ENCODE assay signal across 21 cellular contexts in genomic region chr10:132643709-132644543, GRCh38.
DNase-seq lines count a peak whose midpoint lies in the region; ATAC-seq and TF ChIP-seq lines count a peak whose summit lies in the region.
"Had no signal": no experiment of that assay in that cellular context is flagged by ENCODE, and none has a peak within 500 bp of the region (broad histone marks: within the 10 kb centered on the region; RNA-seq: fewer than 3 reads in every experiment).

No MANE protein-coding gene starts in this region.

- intact Hi-C loops in cardiac septum (cut with DNase I) (no loop called here), Right ventricle myocardium superior (cut with DNase I) (no loop called here)

- TF ChIP-seq CTCF in coronary artery (IDR thresholded peaks at IDR 0.05): no peak

- no peak overlapping the region for H3K4ac ChIP-seq in mesendoderm (ENCODE audit: low read depth, low read length)

- H3K18ac ChIP-seq in mesendoderm (ENCODE audit: low read length): no peak overlapping the region

- no peak overlapping the region for H4K8ac ChIP-seq in mesendoderm (ENCODE audit: low read depth, low read length)

- POLR2A ChIA-PET in activated CD4-positive, alpha-beta T cell treated with anti-CD3 and anti-CD28 coated beads, Interleukin-2, amount 10 ng/mL, durations not matched to agents 7 days and 5 days (lab: Charles Lee): no interaction called here

- H2BK5ac ChIP-seq in mesendoderm (ENCODE audit: low read length): no peak overlapping the region

- no peaks in the 10 kb centered on the region for H3K79me2 ChIP-seq in mesendoderm (ENCODE audit: control insufficient read depth, insufficient read depth, low read length)

- no peaks in the 10 kb centered on the region for H3K4me1 Mint-ChIP-seq in activated CD4-positive, alpha-beta T cell treated with anti-CD3 and anti-CD28 coated beads, Interleukin-2, amount 10 ng/mL, durations not matched to agents 7 days and 5 days

- no peak for ATAC-seq in Right ventricle myocardium superior (ENCODE audit: poor library complexity)
- ATAC-seq: activated CD4-positive, alpha-beta T cell treated with anti-CD3 and anti-CD28 coated beads for 36 hours had no signal

- no peak overlapping the region for H4K5ac ChIP-seq in mesendoderm (ENCODE audit: low read length)

- no peak overlapping the region for H3K4me3 Mint-ChIP-seq in activated CD4-positive, alpha-beta T cell treated with anti-CD3 and anti-CD28 coated beads, Interleukin-2, amount 10 ng/mL, durations not matched to agents 7 days and 5 days
- H3K4me3 Mint-ChIP-seq: activated CD4-positive, alpha-beta T cell treated with anti-CD3 and anti-CD28 coated beads for 36 hours; brain; CD4-positive, alpha-beta memory T cell; memory B cell had no signal

- H3K4me3 ChIP-seq in coronary artery: no peak overlapping the region
- H3K4me3 ChIP-seq in mesendoderm (ENCODE audit: low read length): no peak overlapping the region

- CTCF ChIA-PET in activated CD4-positive, alpha-beta T cell treated with anti-CD3 and anti-CD28 coated beads, Interleukin-2, amount 10 ng/mL, durations not matched to agents 7 days and 5 days (lab: Charles Lee): no interaction called here

- H3K9me3 Mint-ChIP-seq in activated CD4-positive, alpha-beta T cell treated with anti-CD3 and anti-CD28 coated beads, Interleukin-2, amount 10 ng/mL, durations not matched to agents 7 days and 5 days: peaks cover 2% of the 10 kb centered on the region
- H3K9me3 Mint-ChIP-seq: CD4-positive, alpha-beta memory T cell; memory B cell had no signal

- H3K27ac ChIP-seq in coronary artery: no peak overlapping the region
- no peak overlapping the region for H3K27ac ChIP-seq in mesendoderm (ENCODE audit: low read depth, low read length)

- H2BK15ac ChIP-seq in mesendoderm (replicated peaks; ENCODE audit: low read depth): no peak overlapping the region

- no peaks in the 10 kb centered on the region for H3K4me1 ChIP-seq in mesendoderm (ENCODE audit: control insufficient read depth, low read depth, low read length)

- no peak overlapping the region for H3K9ac ChIP-seq in mesendoderm (ENCODE audit: low read length)

- no peaks in the 10 kb centered on the region for H3K36me3 Mint-ChIP-seq in activated CD4-positive, alpha-beta T cell treated with anti-CD3 and anti-CD28 coated beads, Interleukin-2, amount 10 ng/mL, durations not matched to agents 7 days and 5 days (ENCODE audit: low read depth)

- no CpG with 5 or more reads among the region's 35 CpGs for WGBS in mesendoderm (ENCODE audit: extremely low coverage, insufficient coverage, low lambda C conversion rate)

- no peak overlapping the region for H3K23ac ChIP-seq in mesendoderm (ENCODE audit: low read length)

- DNase-seq in cardiac septum (ENCODE audit: low spot score): peak; percentile 70
- no peak for DNase-seq in Right ventricle myocardium superior
- DNase-seq in coronary artery (ENCODE audit: low spot score): peak; percentile 64
- peak; percentile 22 for DNase-seq in myocyte (ENCODE audit: low read depth)
- no peak for DNase-seq in activated CD4-positive, alpha-beta T cell treated with anti-CD3 and anti-CD28 coated beads, Interleukin-2, amount 10 ng/mL, durations not matched to agents 7 days and 5 days
- no peak for DNase-seq in mesendoderm
- DNase-seq in hepatic stellate cell (ENCODE audit: low spot score): no peak
- no peak for DNase-seq in epidermal melanocyte (ENCODE audit: insufficient read length, low spot score)
- DNase-seq: activated CD4-positive, alpha-beta T cell treated with anti-CD3 and anti-CD28 coated beads for 36 hours; activated naive CD4-positive, alpha-beta T cell treated with anti-CD3 and anti-CD28 coated beads, Interleukin-2, amount 50 U/mL, for 16 hours; CD4-positive, alpha-beta memory T cell; effector CD8-positive, alpha-beta T cell; GOT3; MV-4-11; NCI-H2171 treated with DMSO at 0.1 percent for 48 hours; NK-92 treated with Interleukin-12 subunit alpha and Interleukin-12 subunit beta, amount 100 ng/mL, for 24 hours; SHP77 treated with DMSO at 0.1 percent for 48 hours; stimulated activated CD4-positive, alpha-beta T cell treated with anti-CD3 and anti-CD28 coated beads, Interleukin-2, amount 100 ng/mL, for 24 hours; T-helper 2 cell had no signal

- H3K4me2 ChIP-seq in mesendoderm (ENCODE audit: low read length): no peak overlapping the region

- H2BK120ac ChIP-seq in mesendoderm (ENCODE audit: low read depth, low read length): no peak overlapping the region

- no peaks in the 10 kb centered on the region for H3K36me3 ChIP-seq in mesendoderm (ENCODE audit: control insufficient read depth, insufficient read depth, low read length)

- no peak overlapping the region for H2AK5ac ChIP-seq in mesendoderm (ENCODE audit: low read length)

- no peaks in the 10 kb centered on the region for H3K79me1 ChIP-seq in mesendoderm (ENCODE audit: low read length)

- H3K27ac Mint-ChIP-seq in activated CD4-positive, alpha-beta T cell treated with anti-CD3 and anti-CD28 coated beads, Interleukin-2, amount 10 ng/mL, durations not matched to agents 7 days and 5 days: no peak overlapping the region
- H3K27ac Mint-ChIP-seq: activated CD4-positive, alpha-beta T cell treated with anti-CD3 and anti-CD28 coated beads for 36 hours; CD4-positive, alpha-beta memory T cell; memory B cell had no signal

- no peaks in the 10 kb centered on the region for H3K27me3 ChIP-seq in mesendoderm (ENCODE audit: insufficient read depth, low read length, poor library complexity)

- no peaks in the 10 kb centered on the region for H3K27me3 Mint-ChIP-seq in activated CD4-positive, alpha-beta T cell treated with anti-CD3 and anti-CD28 coated beads, Interleukin-2, amount 10 ng/mL, durations not matched to agents 7 days and 5 days
- H3K27me3 Mint-ChIP-seq: activated CD4-positive, alpha-beta T cell treated with anti-CD3 and anti-CD28 coated beads for 36 hours; brain; CD4-positive, alpha-beta memory T cell; memory B cell had no signal

- H3K56ac ChIP-seq in mesendoderm (ENCODE audit: low read length): no peak overlapping the region

Comparison
In these comparisons a context has a peak if more than half of its experiments do, and no peak if none do; other contexts are left out.
1. DNase-seq: peak in cardiac septum (single experiment), coronary artery (single experiment) and myocyte (single experiment); none in Right ventricle myocardium superior (single experiment), activated CD4-positive, alpha-beta T cell treated with anti-CD3 and anti-CD28 coated beads, Interleukin-2, amount 10 ng/mL, durations not matched to agents 7 days and 5 days (single experiment), mesendoderm (single experiment), hepatic stellate cell (single experiment) and epidermal melanocyte (single experiment).